In the genomic region with DNA sequence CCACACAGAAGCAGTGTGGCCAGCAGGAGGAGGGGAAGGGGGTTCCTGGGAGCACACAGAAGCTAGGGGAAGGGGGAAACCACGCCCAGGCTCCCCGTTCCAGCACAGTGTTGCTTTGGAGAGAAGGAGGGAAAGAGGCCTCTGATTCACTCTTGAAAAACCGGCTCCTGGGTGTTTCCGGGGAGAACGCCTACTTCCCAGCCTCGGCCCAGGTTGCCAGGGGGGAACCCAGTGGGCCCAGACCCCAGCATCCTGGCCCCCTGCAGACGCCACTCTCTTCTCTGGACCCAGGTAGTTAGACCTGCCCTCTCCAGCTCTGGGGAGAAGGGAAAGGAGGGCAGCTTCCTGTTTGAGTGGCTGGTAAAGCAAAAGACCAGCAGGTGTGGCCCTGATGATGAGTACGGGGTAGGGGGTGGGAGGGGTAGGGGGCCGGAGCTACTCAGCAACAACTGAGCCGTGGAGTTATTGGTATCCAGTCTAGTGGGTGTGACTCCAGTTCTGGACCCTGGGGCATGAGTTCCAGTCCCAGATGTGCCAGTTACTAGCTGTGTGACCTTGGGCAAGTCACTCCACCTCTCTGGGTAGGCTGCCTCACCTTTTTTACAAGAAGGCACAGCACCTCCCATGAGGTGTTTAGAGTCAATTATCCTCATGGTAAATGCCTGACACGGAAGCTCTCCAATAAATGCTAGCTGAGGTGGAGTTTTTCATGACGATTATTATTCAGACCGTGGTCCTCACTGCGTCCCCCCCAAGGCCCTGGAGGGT, we compare ENCODE assay signal across 8 cellular contexts. TPM values are rescaled to one million over a fixed set of nuclear protein-coding genes. Genes with fewer than 3 reads are reported as not detected.
DNase-seq lines count a peak whose midpoint lies in the region; ATAC-seq and TF ChIP-seq lines count a peak whose summit lies in the region.

No MANE protein-coding gene starts in this region.

- H3K9me3 ChIP-seq in SK-N-MC (ENCODE audit: low read depth, low read length), result no peaks in the 10 kb centered on the region
- no peaks in the 10 kb centered on the region for H3K9me3 ChIP-seq in sigmoid colon

- peak overlapping the region; percentile 71 for H3K9ac ChIP-seq in SK-N-MC (ENCODE audit: insufficient read length)

- no peak overlapping the region for H3K27ac ChIP-seq in SK-N-MC
- H3K27ac ChIP-seq in foreskin keratinocyte, result peak overlapping the region; percentile 53
- H3K27ac ChIP-seq in sigmoid colon, result peak overlapping the region; percentile 74 to 83 (median 80)

- TF ChIP-seq POLR2A in sigmoid colon (IDR thresholded peaks at IDR 0.05), result no peak

- no peak for TF ChIP-seq CTCF in foreskin keratinocyte (conservative IDR thresholded peaks at IDR 0.05)
- no peak for TF ChIP-seq CTCF in sigmoid colon (IDR thresholded peaks at IDR 0.05)

- ATAC-seq in foreskin keratinocyte, result peak; percentile 43
- no peak for ATAC-seq in GM18520 (IDR thresholded peaks at IDR 0.05; ENCODE audit: unreplicated experiment)
- ATAC-seq in HG02759 (IDR thresholded peaks at IDR 0.05; ENCODE audit: unreplicated experiment), result no peak
- ATAC-seq in GM21360 (IDR thresholded peaks at IDR 0.05; ENCODE audit: unreplicated experiment), result no peak

- peak overlapping the region; percentile 56 for H3K4me3 ChIP-seq in GM08714 (ENCODE audit: low read length)
- peak overlapping the region; percentile 79 for H3K4me3 ChIP-seq in SK-N-MC
- H3K4me3 ChIP-seq in sigmoid colon, result peak overlapping the region; percentile 73 to 90 (median 80)

- TF ChIP-seq EP300 in sigmoid colon (IDR thresholded peaks at IDR 0.05), result no peak

- H3K27me3 ChIP-seq in foreskin keratinocyte (no peaks in the 10 kb centered on the region), sigmoid colon (no peaks in the 10 kb centered on the region)

- intact Hi-C loops in sigmoid colon (cut with DNase I), result no loop called here

- H3K4me1 ChIP-seq in foreskin keratinocyte (peaks cover 4% of the 10 kb centered on the region), sigmoid colon (peaks cover 0 to 31% (median 24%) of the 10 kb centered on the region in 4 donors)

- H3K36me3 ChIP-seq in SK-N-MC (ENCODE audit: insufficient read depth, low read length) (peaks cover 3% of the 10 kb centered on the region; the same call in 1 of the 2 replicates), sigmoid colon (peaks cover 0 to 19% (median 0%) of the 10 kb centered on the region in 4 donors)

- 5 to 27% methylated on average over 14 of the region's 14 CpGs for WGBS in sigmoid colon, 2 donors

- DNase-seq in SK-N-MC (ENCODE audit: low read depth, low spot score) (no peak), foreskin keratinocyte (peak in 1 of 2 donors; percentile 60), sigmoid colon (peak; percentile 64), mesenteric fat pad (ENCODE audit: low spot score) (no peak)

RNA-seq across cellular contexts. Expression of a gene that starts 0.8 kb away (rescaled TPM):
- 228 and 256 TPM in 2 replicates for total RNA-seq in foreskin keratinocyte
- 250 and 306 TPM in 2 replicates for polyA plus RNA-seq in foreskin keratinocyte
- total RNA-seq in sigmoid colon, result 10 to 100 TPM; 65.1 to 97.7 (median 68.5) TPM
- 100 to 1,000 TPM; 344 to 378 (median 351) TPM for polyA plus RNA-seq in sigmoid colon
- total RNA-seq in mesenteric fat pad, result 75.7 TPM

RNA-seq across cellular contexts. Expression of a gene that starts 19.9 kb away (rescaled TPM):
- total RNA-seq in foreskin keratinocyte, result not detected in 2 replicates
- 0.04 TPM in 1 of 2 replicates, not detected in the other for polyA plus RNA-seq in foreskin keratinocyte
- under 1 TPM in 2 of 4 donors, not detected in 2; 0.54 to 0.71 TPM for total RNA-seq in sigmoid colon
- polyA plus RNA-seq in sigmoid colon, result under 1 TPM in 1 of 3 donors, not detected in 2; 0.67 TPM
- 0.55 TPM for total RNA-seq in mesenteric fat pad

RNA-seq across cellular contexts. Expression of a gene that starts 23.1 kb away (rescaled TPM):
- total RNA-seq in foreskin keratinocyte, result 184 and 196 TPM in 2 replicates
- 158 and 184 TPM in 2 replicates for polyA plus RNA-seq in foreskin keratinocyte
- 10 to 100 TPM; 44.6 to 69.3 (median 51.9) TPM for total RNA-seq in sigmoid colon
- 100 to 1,000 TPM in 1 of 3 donors, 10 to 100 TPM in 2; 70.9 to 118 (median 77.6) TPM for polyA plus RNA-seq in sigmoid colon
- 111 TPM for total RNA-seq in mesenteric fat pad

RNA-seq across cellular contexts. Expression of a gene that starts 34.3 kb away (rescaled TPM):
- 137 and 146 TPM in 2 replicates for total RNA-seq in foreskin keratinocyte
- polyA plus RNA-seq in foreskin keratinocyte, result 287 and 299 TPM in 2 replicates
- 10 to 100 TPM; 20.6 to 34.2 (median 30.0) TPM for total RNA-seq in sigmoid colon
- 100 to 1,000 TPM in 1 of 3 donors, 10 to 100 TPM in 2; 32.4 to 139 (median 37.2) TPM for polyA plus RNA-seq in sigmoid colon
- 119 TPM for total RNA-seq in mesenteric fat pad
